ENCODE assay signal across 13 cellular contexts in genomic region chr1:24987875-24988559, GRCh38. TPM values are rescaled to one million over a fixed set of nuclear protein-coding genes. Genes with fewer than 3 reads are reported as not detected.
DNase-seq lines count a peak whose midpoint lies in the region; ATAC-seq and TF ChIP-seq lines count a peak whose summit lies in the region.
"Had no signal": no experiment of that assay in that cellular context is flagged by ENCODE, and none has a peak within 500 bp of the region (broad histone marks: within the 10 kb centered on the region; RNA-seq: fewer than 3 reads in every experiment).

No MANE protein-coding gene starts in this region.

- no peaks in the 10 kb centered on the region for H3K9me3 ChIP-seq in esophagus squamous epithelium
- H3K9me3 ChIP-seq: transverse colon had no signal

- H3K27me3 ChIP-seq in mesendoderm (ENCODE audit: insufficient read depth, low read length, poor library complexity) (no peaks in the 10 kb centered on the region), esophagus squamous epithelium (peaks cover 0 to 36% (median 0%) of the 10 kb centered on the region in 4 donors)

- peaks cover 4% of the 10 kb centered on the region for H3K36me3 Mint-ChIP-seq in T-helper 2 cell treated with Interferon-gamma antibody and Interleukin-4, amounts not matched to agents 5 μg/mL and 100 μg/mL, for 36 hours (ENCODE audit: low read depth)

- no peak overlapping the region for H2BK120ac ChIP-seq in mesendoderm (ENCODE audit: low read depth, low read length)

- no peak for DNase-seq in T-helper 2 cell treated with Interferon-gamma antibody and Interleukin-4, amounts not matched to agents 5 μg/mL and 100 μg/mL, for 36 hours (ENCODE audit: low spot score)
- DNase-seq in T-helper 2 cell (no peak), GM19240 (ENCODE audit: insufficient read length, low spot score) (peak; percentile 40), OCI-M1 (lab: John Stamatoyannopoulos, UW) (peak; percentile 34), mesendoderm (peak; percentile 42), esophagus squamous epithelium (lab: John Stamatoyannopoulos, UW) (no peak)
- DNase-seq: DMS53, GOT3, NCI-H2227 treated with DMSO at 0.1 percent for 48 hours, transverse colon had no signal

- H3K36me3 ChIP-seq in mesendoderm (ENCODE audit: control insufficient read depth, insufficient read depth, low read length): no peaks in the 10 kb centered on the region
- no peaks in the 10 kb centered on the region for H3K36me3 ChIP-seq in esophagus squamous epithelium
- H3K36me3 ChIP-seq: transverse colon had no signal

- H3K79me1 ChIP-seq in mesendoderm (ENCODE audit: low read length): no peaks in the 10 kb centered on the region

- H3K4me1 ChIP-seq in mesendoderm (ENCODE audit: control insufficient read depth, low read depth, low read length): peaks cover 8% of the 10 kb centered on the region
- H3K4me1 ChIP-seq in esophagus squamous epithelium: no peaks in the 10 kb centered on the region

- peaks cover 77% of the 10 kb centered on the region for H3K4me1 Mint-ChIP-seq in T-helper 2 cell treated with Interferon-gamma antibody and Interleukin-4, amounts not matched to agents 5 μg/mL and 100 μg/mL, for 36 hours (ENCODE audit: low read depth)

- H3K27me3 Mint-ChIP-seq in T-helper 2 cell treated with Interferon-gamma antibody and Interleukin-4, amounts not matched to agents 5 μg/mL and 100 μg/mL, for 36 hours (ENCODE audit: low read depth): peaks cover 6% of the 10 kb centered on the region

- no peak overlapping the region for H3K4me2 ChIP-seq in mesendoderm (ENCODE audit: low read length)

- no peak overlapping the region for H2BK5ac ChIP-seq in mesendoderm (ENCODE audit: low read length)

- H2BK15ac ChIP-seq in mesendoderm (replicated peaks; ENCODE audit: low read depth): no peak overlapping the region

- H4K8ac ChIP-seq in mesendoderm (ENCODE audit: low read depth, low read length): no peak overlapping the region

- H3K27ac ChIP-seq in mesendoderm (ENCODE audit: low read depth, low read length) (no peak overlapping the region), esophagus squamous epithelium (no peak overlapping the region)
- H3K27ac ChIP-seq: RWPE1, transverse colon had no signal

- H3K23ac ChIP-seq in mesendoderm (ENCODE audit: low read length): no peak overlapping the region

- H3K18ac ChIP-seq in mesendoderm (ENCODE audit: low read length): no peak overlapping the region

- H3K79me2 ChIP-seq in mesendoderm (ENCODE audit: control insufficient read depth, insufficient read depth, low read length): no peaks in the 10 kb centered on the region

- no peak for TF ChIP-seq CTCF in esophagus squamous epithelium (IDR thresholded peaks at IDR 0.05)

- H3K4me3 ChIP-seq in mesendoderm (ENCODE audit: low read length) (no peak overlapping the region), esophagus squamous epithelium (no peak overlapping the region)
- H3K4me3 ChIP-seq: transverse colon had no signal

- intact Hi-C loops in esophagus squamous epithelium (cut with DNase I): no loop called here

- H3K56ac ChIP-seq in mesendoderm (ENCODE audit: low read length): no peak overlapping the region

- peak overlapping the region; percentile 34 for H3K27ac Mint-ChIP-seq in T-helper 2 cell treated with Interferon-gamma antibody and Interleukin-4, amounts not matched to agents 5 μg/mL and 100 μg/mL, for 36 hours

- no peak overlapping the region for H2AK5ac ChIP-seq in mesendoderm (ENCODE audit: low read length)

- no peak overlapping the region for H3K9ac ChIP-seq in mesendoderm (ENCODE audit: low read length)

- whole genome bisulfite sequencing in mesendoderm (ENCODE audit: extremely low coverage, insufficient coverage, low lambda C conversion rate): no CpG with 5 or more reads among the region's 5 CpGs
- WGBS in esophagus squamous epithelium, 2 donors: 67 to 73% methylated on average over 4 of the region's 5 CpGs

- ATAC-seq in HG03139 (IDR thresholded peaks at IDR 0.05; ENCODE audit: unreplicated experiment) (no peak), HG02571 (IDR thresholded peaks at IDR 0.05; ENCODE audit: unreplicated experiment) (no peak)

- H3K9me3 Mint-ChIP-seq in T-helper 2 cell treated with Interferon-gamma antibody and Interleukin-4, amounts not matched to agents 5 μg/mL and 100 μg/mL, for 36 hours: no peaks in the 10 kb centered on the region

- no peak overlapping the region for H3K4ac ChIP-seq in mesendoderm (ENCODE audit: low read depth, low read length)

- no peak overlapping the region for H4K5ac ChIP-seq in mesendoderm (ENCODE audit: low read length)

- no peak overlapping the region for H3K4me3 Mint-ChIP-seq in T-helper 2 cell treated with Interferon-gamma antibody and Interleukin-4, amounts not matched to agents 5 μg/mL and 100 μg/mL, for 36 hours

- TF ChIP-seq POLR2A in esophagus squamous epithelium (IDR thresholded peaks at IDR 0.05): no peak

RNA-seq across cellular contexts. Expression of gene RUNX3, which starts 57.9 kb away (rescaled TPM):
- polyA plus RNA-seq in mesendoderm (2013, experiment 1 of 2): 0.53 TPM
- 0.67 TPM for polyA plus RNA-seq in mesendoderm (2013, experiment 2 of 2)
- 1 to 10 TPM; 1.9 to 5.7 (median 3.1) TPM for total RNA-seq in esophagus squamous epithelium

Comparison
In these comparisons a context has a peak if more than half of its experiments do, and no peak if none do; other contexts are left out.
1. DNase-seq: peak in GM19240 (single experiment), OCI-M1 (single experiment) and mesendoderm (single experiment); none in T-helper 2 cell treated with Interferon-gamma antibody and Interleukin-4, amounts not matched to agents 5 μg/mL and 100 μg/mL, for 36 hours (single experiment), T-helper 2 cell (0 of 5) and esophagus squamous epithelium (single experiment).